ENCODE assay signal across 1 cellular context in the genomic region with DNA sequence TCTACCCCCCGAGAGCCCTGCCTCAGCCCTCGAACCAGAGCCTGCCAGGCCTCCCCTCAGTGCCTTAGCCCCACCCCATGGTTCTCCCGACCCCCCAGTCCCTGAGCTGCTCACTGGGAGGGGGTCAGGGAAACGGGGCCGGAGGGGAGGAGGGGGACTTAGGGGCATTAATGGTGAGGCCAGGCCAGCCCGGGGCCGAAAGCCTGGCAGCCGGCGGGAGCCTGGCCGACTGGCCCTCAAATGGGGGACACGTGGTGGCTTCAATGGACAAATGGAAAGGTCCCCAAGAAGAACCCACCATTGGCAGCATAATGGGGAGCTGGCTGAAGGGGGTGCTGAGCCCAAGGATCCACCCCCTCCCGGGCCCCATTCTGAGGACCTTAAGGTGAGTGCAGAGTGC.
TF ChIP-seq lines count a peak whose summit lies in the region.

No MANE protein-coding gene starts in this region.

TF ChIP-seq in K562, 482 proteins besides CTCF, POLR2A, EP300 and RAD21:
- TF ChIP-seq ZNF707 (CRISPR knock-in tag; conservative IDR thresholded peaks at IDR 0.05): no peak
- no peak for TF ChIP-seq WHSC1 (IDR thresholded peaks at IDR 0.05; ENCODE audit: low read length)
- TF ChIP-seq RBM17 (IDR thresholded peaks at IDR 0.05; ENCODE audit: borderline replicate concordance, low read depth, low read length): no peak
- TF ChIP-seq POLR2G (IDR thresholded peaks at IDR 0.05; ENCODE audit: low read depth, low read length): peak; percentile 67
- no peak for TF ChIP-seq FOXJ3 (CRISPR knock-in tag; IDR thresholded peaks at IDR 0.05)
- TF ChIP-seq RBFOX2 (IDR thresholded peaks at IDR 0.05; ENCODE audit: low read depth, low read length): peak; percentile 54; the same call in 1 of the 2 replicates
